22 cellular contexts compared by ENCODE assay signal in genomic region chr6:17389274-17389847, GRCh38. TPM values are rescaled to one million over a fixed set of nuclear protein-coding genes. Genes with fewer than 3 reads are reported as not detected.
DNase-seq lines count a peak whose midpoint lies in the region; FAIRE-seq and TF ChIP-seq lines count a peak whose summit lies in the region.
"Had no signal": no experiment of that assay in that cellular context is flagged by ENCODE, and none has a peak within 500 bp of the region (broad histone marks: within the 10 kb centered on the region; RNA-seq: fewer than 3 reads in every experiment).

No MANE protein-coding gene starts in this region.

- WGBS in mammary epithelial cell (ENCODE audit: low coverage, missing lambda C conversion rate), result 40% methylated on average over 4 of the region's 4 CpGs

- no peak overlapping the region for H3K9ac ChIP-seq in mammary epithelial cell (ENCODE audit: insufficient read depth, low read length)

- in situ Hi-C loops in mammary epithelial cell (cut with MboI; ENCODE audit: low sequenced_read_pairs in 2 of 2), result no loop called here

- intact Hi-C loops in mammary epithelial cell (cut with micrococcal nuclease), result no loop called here

- H3K79me2 ChIP-seq in mammary epithelial cell (ENCODE audit: insufficient read depth, low read length), result peaks cover 5% of the 10 kb centered on the region

- no peaks in the 10 kb centered on the region for H3K36me3 ChIP-seq in mammary epithelial cell (ENCODE audit: insufficient read depth, low read length)
- H3K36me3 ChIP-seq: tibial artery had no signal

- no peak for FAIRE-seq in RCC 7860 (lab: Jason Lieb, UNC)
- FAIRE-seq: GM12892, H1 had no signal

- POLR2A ChIA-PET in AG04449 (lab: Yijun Ruan, JAX), result interaction anchor here (1.0 kb wide), 1 partner anchor 29 kb away, joined by 4 read pairs; no protein-coding TSS in a partner anchor

- H3K4me1 ChIP-seq in mammary epithelial cell (ENCODE audit: insufficient read depth, low read length), result peaks cover 14% of the 10 kb centered on the region

- dilution Hi-C loops in mammary epithelial cell (cut with HindIII; ENCODE audit: low sequenced_read_pairs), result no loop called here

- H3K27ac ChIP-seq in mammary epithelial cell (ENCODE audit: insufficient read depth, low read depth, low read length), result peak overlapping the region; percentile 78
- H3K27ac ChIP-seq: tibial artery had no signal

- no peak for TF ChIP-seq CTCF in AG04449 (IDR thresholded peaks at IDR 0.05; ENCODE audit: insufficient read depth, low read length, missing control alignments)
- no peak for TF ChIP-seq CTCF in LNCaP clone FGC (IDR thresholded peaks at IDR 0.05; ENCODE audit: control insufficient read depth, extremely low read depth, insufficient read depth)
- TF ChIP-seq CTCF in mammary epithelial cell (conservative IDR thresholded peaks at IDR 0.05 in 1 of 2, IDR thresholded peaks at IDR 0.05 in 1 of 2; ENCODE audit: extremely low read depth in 1 of 2, insufficient read depth in 1 of 2, low read depth in 1 of 2, low read length in 2 of 2), result no peak

- CTCF ChIA-PET in AG04449 (lab: Yijun Ruan, JAX), result no interaction called here
- CTCF ChIA-PET in mammary epithelial cell (lab: Charles Lee; ENCODE audit: low non-redundant PET), result no interaction called here

- H4K20me1 ChIP-seq in mammary epithelial cell (ENCODE audit: insufficient read depth, low read length), result no peaks in the 10 kb centered on the region

- DNase-seq in AG04449 (ENCODE audit: low read depth, low spot score) (peak; percentile 44), LNCaP clone FGC (ENCODE audit: low read depth) (peak; percentile 45), mammary epithelial cell (peak; percentile 90), iris pigment epithelial cell (ENCODE audit: low read depth) (peak; percentile 52), RCC 7860 (ENCODE audit: low spot score) (no peak), NCI-H82 treated with DMSO at 0.1 percent for 48 hours (lab: John Stamatoyannopoulos, UW; ENCODE audit: unreplicated experiment) (no peak), dermis blood vessel endothelial cell (no peak)
- no peak for DNase-seq in activated naive CD4-positive, alpha-beta T cell treated with Interleukin-2 at 50 U/mL for 16 hours
- DNase-seq: activated CD4-positive, CD25-positive, alpha-beta regulatory T cell treated with anti-CD3 and anti-CD28 coated beads, Interleukin-2, amount 50 U/mL, for 72 hours; CD8-positive, alpha-beta memory T cell; central memory CD4-positive, alpha-beta T cell; endodermal cell; glutamatergic neuron; immature natural killer cell; midbrain; NCI-H2107; NCI-H82; tibial artery had no signal

- BruUV-seq in mammary epithelial cell (replicated peaks; lab: Mats Ljungman, UMichigan), result TSS peak; percentile 80

- H3K4me2 ChIP-seq in mammary epithelial cell (ENCODE audit: insufficient read depth, low read depth, low read length), result peak overlapping the region; percentile 46

- H2AFZ ChIP-seq in mammary epithelial cell (ENCODE audit: low read depth, low read length), result peak overlapping the region; percentile 84

- no peak overlapping the region for H3K4me3 ChIP-seq in AG04449 (ENCODE audit: low read depth, low read length)
- no peak overlapping the region for H3K4me3 ChIP-seq in LNCaP clone FGC (ENCODE audit: low read depth, low read length)
- H3K4me3 ChIP-seq in mammary epithelial cell (replicated peaks in 1 of 3; ENCODE audit: insufficient read depth in 1 of 3, low read depth in 2 of 3, low read length in 3 of 3), result no peak overlapping the region
- H3K4me3 ChIP-seq: skin epidermis, tibial artery had no signal

- no peaks in the 10 kb centered on the region for H3K27me3 ChIP-seq in mammary epithelial cell (ENCODE audit: insufficient read depth, low read length)
- H3K27me3 ChIP-seq: tibial artery had no signal

- no peaks in the 10 kb centered on the region for H3K9me3 ChIP-seq in mammary epithelial cell (replicated peaks; ENCODE audit: insufficient read depth, low read length)
- H3K9me3 ChIP-seq: tibial artery had no signal

RNA-seq across cellular contexts. Expression of gene CAP2, which starts 4.0 kb away (rescaled TPM):
- total RNA-seq in mammary epithelial cell (1 to 10 TPM; 7.2 to 8.4 TPM), dermis blood vessel endothelial cell (2.6 and 3.3 TPM in 2 replicates)
- 9.5 TPM for polyA plus RNA-seq in mammary epithelial cell
- polyA minus RNA-seq in mammary epithelial cell, result 17.2 TPM
- total RNA-seq: activated naive CD4-positive, alpha-beta T cell treated with anti-CD3 and anti-CD28 coated beads, Interleukin-2, amount 50 U/mL, for 72 hours; CD8-positive, alpha-beta memory T cell had no signal
- polyA plus RNA-seq: immature natural killer cell had no signal

Comparison
In these comparisons a context has a peak if more than half of its experiments do, and no peak if none do; other contexts are left out.
1. DNase-seq: peak in AG04449 (single experiment), LNCaP clone FGC (single experiment), mammary epithelial cell (single experiment) and iris pigment epithelial cell (single experiment); none in RCC 7860 (single experiment), activated naive CD4-positive, alpha-beta T cell treated with Interleukin-2 at 50 U/mL for 16 hours (single experiment), NCI-H82 treated with DMSO at 0.1 percent for 48 hours (single experiment) and dermis blood vessel endothelial cell (single experiment).